Comparison of ENCODE assay signal across 20 cellular contexts in genomic region chr6:27584326-27584725, GRCh38.
A peak's percentile ranks its signal among the peaks of the same experiment; 100 is the strongest.
DNase-seq lines count a peak whose midpoint lies in the region; ATAC-seq and TF ChIP-seq lines count a peak whose summit lies in the region.
"Had no signal": no experiment of that assay in that cellular context is flagged by ENCODE, and none has a peak within 500 bp of the region (broad histone marks: within the 10 kb centered on the region; RNA-seq: fewer than 3 reads in every experiment).

No MANE protein-coding gene starts in this region.

- H3K27me3 Mint-ChIP-seq in GM23338 (ENCODE audit: insufficient read depth, low read depth, poor library complexity) = peaks cover 13% of the 10 kb centered on the region
- H3K27me3 Mint-ChIP-seq in activated T-cell treated with anti-CD3 and anti-CD28 coated beads, Interleukin-2, amount 50 U/mL, for 4 hours (ENCODE audit: low read depth) = peaks cover 76% of the 10 kb centered on the region

- no peaks in the 10 kb centered on the region for H4K20me1 ChIP-seq in GM23338 (replicated peaks; ENCODE audit: insufficient read depth)
- H4K20me1 ChIP-seq: BLaER1 had no signal

- ATAC-seq in GM23338 = no peak
- no peak for ATAC-seq in Panc1
- no peak for ATAC-seq in GM18858 (IDR thresholded peaks at IDR 0.05; ENCODE audit: unreplicated experiment)
- ATAC-seq in activated T-cell treated with anti-CD3 and anti-CD28 coated beads, Interleukin-2, amount 50 U/mL, for 4 hours = no peak
- ATAC-seq in activated naive CD4-positive, alpha-beta T cell treated with anti-CD3 and anti-CD28 coated beads, Interleukin-2, amount 50 U/mL, for 72 hours = no peak
- ATAC-seq: Right ventricle myocardium inferior had no signal

- peaks cover 8% of the 10 kb centered on the region for H3K4me1 Mint-ChIP-seq in GM23338
- no peaks in the 10 kb centered on the region for H3K4me1 Mint-ChIP-seq in activated T-cell treated with anti-CD3 and anti-CD28 coated beads, Interleukin-2, amount 50 U/mL, for 4 hours (ENCODE audit: low read depth)

- no peaks in the 10 kb centered on the region for H3K79me2 ChIP-seq in GM23338 (replicated peaks; ENCODE audit: insufficient read depth)

- POLR2A ChIA-PET in Panc1 (lab: Charles Lee) = no interaction called here

- H3K36me3 ChIP-seq in GM23338 (ENCODE audit: insufficient read depth) (no peaks in the 10 kb centered on the region), HUES48 (ENCODE audit: control insufficient read depth, insufficient read depth, low read length) (no peaks in the 10 kb centered on the region), Panc1 (ENCODE audit: control insufficient read depth, insufficient read depth, low read length) (no peaks in the 10 kb centered on the region), iPS-15b (ENCODE audit: control insufficient read depth, insufficient read depth, low read length) (no peaks in the 10 kb centered on the region)
- H3K36me3 ChIP-seq: BLaER1, SJSA1 had no signal

- H3K9me3 ChIP-seq in HUES48 (ENCODE audit: control insufficient read depth, insufficient read depth, low read length) = no peaks in the 10 kb centered on the region
- no peaks in the 10 kb centered on the region for H3K9me3 ChIP-seq in Panc1 (ENCODE audit: control insufficient read depth, insufficient read depth, low read depth, low read length)
- no peaks in the 10 kb centered on the region for H3K9me3 ChIP-seq in iPS-15b (ENCODE audit: control insufficient read depth, insufficient read depth, low read length)
- H3K9me3 ChIP-seq: SJSA1 had no signal

- H3K4me2 ChIP-seq in GM23338 = peak overlapping the region; percentile 71
- H3K4me2 ChIP-seq: BLaER1 had no signal

- H3F3A ChIP-seq in GM23338 (replicated peaks; ENCODE audit: low read depth) = no peaks in the 10 kb centered on the region

- in situ Hi-C loops in Panc1 (cut with HindIII; ENCODE audit: low pct_unique_long_range_greater_than_20kb, low sequenced_read_pairs) = no loop called here

- no peak overlapping the region for H3K27ac Mint-ChIP-seq in GM23338
- no peak overlapping the region for H3K27ac Mint-ChIP-seq in activated naive CD4-positive, alpha-beta T cell treated with anti-CD3 and anti-CD28 coated beads, Interleukin-2, amount 50 U/mL, for 72 hours
- H3K27ac Mint-ChIP-seq: CD4-positive, alpha-beta T cell; T-helper 1 cell treated with Interleukin-12 subunit alpha and Interleukin-12 subunit beta and Interleukin-4 antibody, amounts not matched to agents 30 μg/mL and 1 μg/mL, for 36 hours had no signal

- DNase-seq in GM23338 (ENCODE audit: low spot score) = no peak
- no peak for DNase-seq in Panc1 (ENCODE audit: low read depth, low spot score)
- DNase-seq in activated T-cell treated with anti-CD3 and anti-CD28 coated beads, Interleukin-2, amount 50 U/mL, for 4 hours = no peak
- DNase-seq in activated naive CD4-positive, alpha-beta T cell treated with anti-CD3 and anti-CD28 coated beads, Interleukin-2, amount 50 U/mL, for 72 hours (ENCODE audit: low spot score in 2 of 2) = no peak
- DNase-seq: CD4-positive, alpha-beta T cell; COR-L47; DMS79; GOT3; IMR-90; NCI-H1694 treated with DMSO at 0.1 percent for 48 hours; NCI-H2081 treated with DMSO at 0.1 percent for 48 hours; NCI-H446 treated with DMSO at 0.1 percent for 48 hours; NCI-H526 treated with DMSO at 0.1 percent for 48 hours had no signal

- H2AFZ ChIP-seq in GM23338 = 0 out of 2 replicates have a peak overlapping the region, but pooled peaks have one; percentile 0

- peak overlapping the region; percentile 83 for H3K4me3 Mint-ChIP-seq in GM23338
- H3K4me3 Mint-ChIP-seq in activated T-cell treated with anti-CD3 and anti-CD28 coated beads, Interleukin-2, amount 50 U/mL, for 4 hours = no peak overlapping the region
- H3K4me3 Mint-ChIP-seq: CD4-positive, alpha-beta T cell; T-helper 1 cell treated with Interleukin-12 subunit alpha and Interleukin-12 subunit beta and Interleukin-4 antibody, amounts not matched to agents 30 μg/mL and 1 μg/mL, for 36 hours had no signal

- H3K9me2 ChIP-seq in GM23338 (ENCODE audit: insufficient read depth) = no peaks in the 10 kb centered on the region

- CTCF ChIA-PET in Panc1 (lab: Charles Lee) = no interaction called here

- H3K9ac ChIP-seq in HUES48 (ENCODE audit: low read depth, low read length) (no peak overlapping the region), iPS-15b (ENCODE audit: low read depth, low read length) (no peak overlapping the region)
- H3K9ac ChIP-seq: BLaER1 had no signal

- TF ChIP-seq CTCF in GM23338 (conservative IDR thresholded peaks at IDR 0.05; ENCODE audit: low read depth in 2 of 2) (no peak), Panc1 (IDR thresholded peaks at IDR 0.05) (no peak)

- H3K4me3 ChIP-seq in GM23338 = peak overlapping the region; percentile 50
- peak overlapping the region; percentile 63 for H3K4me3 ChIP-seq in HUES48 (ENCODE audit: low read depth, low read length)
- H3K4me3 ChIP-seq in Panc1 (ENCODE audit: low read depth in 2 of 2, low read length in 2 of 2) = peak overlapping the region; percentile 51 to 65
- peak overlapping the region; percentile 76 for H3K4me3 ChIP-seq in iPS-15b (ENCODE audit: low read depth, low read length)
- H3K4me3 ChIP-seq: BLaER1, SJSA1 had no signal

- no TSS peak for BruUV-seq in Panc1 (replicated peaks; lab: Mats Ljungman, UMichigan)

- intact Hi-C loops in Panc1 (cut with micrococcal nuclease; ENCODE audit: unreplicated experiment) = no loop called here

- H3K27ac ChIP-seq in GM23338 (ENCODE audit: low read depth) = no peak overlapping the region
- no peak overlapping the region for H3K27ac ChIP-seq in HUES48 (ENCODE audit: low read depth, low read length)
- H3K27ac ChIP-seq in Panc1 (ENCODE audit: low read length) = no peak overlapping the region
- H3K27ac ChIP-seq: BLaER1, SJSA1 had no signal

- no peaks in the 10 kb centered on the region for H3K27me3 ChIP-seq in GM23338 (ENCODE audit: insufficient read depth)
- H3K27me3 ChIP-seq in HUES48 (ENCODE audit: control insufficient read depth, insufficient read depth, low read length) = no peaks in the 10 kb centered on the region
- H3K27me3 ChIP-seq in Panc1 (ENCODE audit: control insufficient read depth, insufficient read depth, low read length) = no peaks in the 10 kb centered on the region; the same call in 1 of the 2 replicates
- no peaks in the 10 kb centered on the region for H3K27me3 ChIP-seq in iPS-15b (ENCODE audit: control insufficient read depth, insufficient read depth, low read length)
- H3K27me3 ChIP-seq: BLaER1, SJSA1 had no signal

- peaks cover 3% of the 10 kb centered on the region; the same call in 2 of the 3 replicates for H3K9me3 Mint-ChIP-seq in GM23338
- peaks cover 2% of the 10 kb centered on the region for H3K9me3 Mint-ChIP-seq in activated T-cell treated with anti-CD3 and anti-CD28 coated beads, Interleukin-2, amount 50 U/mL, for 4 hours
- peaks cover 4% of the 10 kb centered on the region in 2 donors for H3K9me3 Mint-ChIP-seq in activated naive CD4-positive, alpha-beta T cell treated with anti-CD3 and anti-CD28 coated beads, Interleukin-2, amount 50 U/mL, for 72 hours
- H3K9me3 Mint-ChIP-seq: T-helper 1 cell treated with Interleukin-12 subunit alpha and Interleukin-12 subunit beta and Interleukin-4 antibody, amounts not matched to agents 30 μg/mL and 1 μg/mL, for 36 hours had no signal

- H3K4me1 ChIP-seq in GM23338 (ENCODE audit: insufficient read depth) (no peaks in the 10 kb centered on the region; the same call in 1 of the 2 replicates), HUES48 (ENCODE audit: control insufficient read depth, insufficient read depth, low read length) (peaks cover 3% of the 10 kb centered on the region; the same call in 1 of the 2 replicates), Panc1 (ENCODE audit: control insufficient read depth, insufficient read depth, low read length) (peaks cover 7% of the 10 kb centered on the region; the same call in 1 of the 2 replicates), iPS-15b (ENCODE audit: control insufficient read depth, insufficient read depth, low read length) (no peaks in the 10 kb centered on the region)
- H3K4me1 ChIP-seq: BLaER1, SJSA1 had no signal

- no peaks in the 10 kb centered on the region for H3K36me3 Mint-ChIP-seq in GM23338 (ENCODE audit: low read depth)
- no peaks in the 10 kb centered on the region for H3K36me3 Mint-ChIP-seq in activated T-cell treated with anti-CD3 and anti-CD28 coated beads, Interleukin-2, amount 50 U/mL, for 4 hours (ENCODE audit: insufficient read depth)
- H3K36me3 Mint-ChIP-seq in activated naive CD4-positive, alpha-beta T cell treated with anti-CD3 and anti-CD28 coated beads, Interleukin-2, amount 50 U/mL, for 72 hours = peaks cover 0 to 4% of the 10 kb centered on the region in 2 donors

TF ChIP-seq in GM23338, 12 proteins besides CTCF, POLR2A, EP300 and RAD21 (continues in another document):
- no peak for TF ChIP-seq EZH2 (IDR thresholded peaks at IDR 0.05; ENCODE audit: low read depth, unreplicated experiment)
- no peak for TF ChIP-seq ZNF114 (CRISPR knock-in tag; IDR thresholded peaks at IDR 0.05)
- no peak for TF ChIP-seq JUNB (IDR thresholded peaks at IDR 0.05; ENCODE audit: unreplicated experiment)
- TF ChIP-seq, protein P1, sequence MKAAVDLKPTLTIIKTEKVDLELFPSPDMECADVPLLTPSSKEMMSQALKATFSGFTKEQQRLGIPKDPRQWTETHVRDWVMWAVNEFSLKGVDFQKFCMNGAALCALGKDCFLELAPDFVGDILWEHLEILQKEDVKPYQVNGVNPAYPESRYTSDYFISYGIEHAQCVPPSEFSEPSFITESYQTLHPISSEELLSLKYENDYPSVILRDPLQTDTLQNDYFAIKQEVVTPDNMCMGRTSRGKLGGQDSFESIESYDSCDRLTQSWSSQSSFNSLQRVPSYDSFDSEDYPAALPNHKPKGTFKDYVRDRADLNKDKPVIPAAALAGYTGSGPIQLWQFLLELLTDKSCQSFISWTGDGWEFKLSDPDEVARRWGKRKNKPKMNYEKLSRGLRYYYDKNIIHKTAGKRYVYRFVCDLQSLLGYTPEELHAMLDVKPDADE (IDR thresholded peaks at IDR 0.05) = no peak
